Comparison of ENCODE assay signal across 8 cellular contexts in the genomic region with DNA sequence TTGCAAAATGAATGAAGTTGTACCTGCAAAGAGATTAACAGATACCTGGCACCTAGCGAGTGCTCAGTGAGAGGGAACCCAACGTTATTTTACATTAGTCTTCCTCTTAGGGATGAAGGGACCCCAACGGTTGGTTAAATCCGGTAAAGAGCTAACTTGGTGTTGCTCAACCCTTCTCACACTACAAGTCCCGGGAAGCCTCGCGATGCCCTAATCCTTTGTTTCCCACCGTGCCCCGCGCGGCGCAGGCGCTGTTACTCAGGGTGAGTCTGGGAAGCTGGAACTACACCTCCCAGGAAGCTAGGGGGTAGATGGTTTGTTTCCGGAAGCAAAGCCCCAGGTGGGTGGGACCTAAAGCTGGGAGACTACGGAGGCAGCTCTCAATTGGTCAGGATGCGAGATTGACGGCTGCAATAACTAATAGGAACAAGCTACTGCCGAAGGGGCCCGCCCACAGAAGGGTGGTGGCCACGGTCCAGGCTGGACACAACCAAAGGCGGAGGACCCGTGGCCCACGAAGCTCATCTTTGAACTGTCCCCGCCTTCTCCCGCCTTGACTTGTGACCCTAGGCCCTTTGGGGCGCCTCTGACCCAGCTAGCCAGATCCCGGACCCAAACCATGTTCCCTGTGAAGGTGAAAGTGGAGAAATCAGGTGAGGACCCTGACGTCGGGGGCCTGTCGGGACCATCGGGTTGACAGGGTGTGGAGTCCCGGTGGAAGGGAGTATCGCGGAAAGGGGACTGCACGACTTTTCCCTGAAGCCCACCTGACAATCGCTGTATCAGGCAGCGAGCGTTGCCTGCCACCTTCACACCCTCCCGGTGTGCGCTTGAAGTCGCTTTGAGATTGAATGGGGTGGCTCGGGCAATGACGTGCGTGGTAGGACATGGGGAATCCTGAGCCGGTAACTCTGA. TPM values are rescaled to one million over a fixed set of nuclear protein-coding genes. Genes with fewer than 3 reads are reported as not detected.
DNase-seq lines count a peak whose midpoint lies in the region; ATAC-seq and TF ChIP-seq lines count a peak whose summit lies in the region.

A gene with protein sequence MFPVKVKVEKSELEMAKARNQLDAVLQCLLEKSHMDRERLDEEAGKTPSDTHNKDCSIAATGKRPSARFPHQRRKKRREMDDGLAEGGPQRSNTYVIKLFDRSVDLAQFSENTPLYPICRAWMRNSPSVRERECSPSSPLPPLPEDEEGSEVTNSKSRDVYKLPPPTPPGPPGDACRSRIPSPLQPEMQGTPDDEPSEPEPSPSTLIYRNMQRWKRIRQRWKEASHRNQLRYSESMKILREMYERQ (plus strand): TSS at position 471 of the 915 bp plus-strand sequence. CDS start 149 bp downstream, at position 620.

- H3K79me2 ChIP-seq in DOHH2 (ENCODE audit: control insufficient read depth, low read length) = peaks cover 14% of the 10 kb centered on the region
- peaks cover 14% of the 10 kb centered on the region for H3K79me2 ChIP-seq in GM23338 (replicated peaks; ENCODE audit: insufficient read depth)
- H3K79me2 ChIP-seq in fibroblast of lung (ENCODE audit: control insufficient read depth, insufficient read depth, low read length) = peaks cover 24% of the 10 kb centered on the region

- H3K27me3 Mint-ChIP-seq in GM23338 (ENCODE audit: insufficient read depth, low read depth, poor library complexity) = peaks cover 7% of the 10 kb centered on the region
- H3K27me3 Mint-ChIP-seq in activated T-helper 17 cell treated with anti-CD3 and anti-CD28 coated beads, Interleukin-2, amount 50 U/mL, for 72 hours = no peaks in the 10 kb centered on the region
- peaks cover 0 to 2% (median 0%) of the 10 kb centered on the region in 5 donors for H3K27me3 Mint-ChIP-seq in naive thymus-derived CD4-positive, alpha-beta T cell
- H3K27me3 Mint-ChIP-seq in stimulated activated naive B cell treated with anti-CD40 and anti-IgM and Interleukin-4, amounts not matched to agents 10 μg/mL and 1 μg/mL and 100 μg/mL, for 72 hours = no peaks in the 10 kb centered on the region

- peaks cover 20% of the 10 kb centered on the region for H3K4me1 Mint-ChIP-seq in GM23338
- H3K4me1 Mint-ChIP-seq in activated T-helper 17 cell treated with anti-CD3 and anti-CD28 coated beads, Interleukin-2, amount 50 U/mL, for 72 hours = peaks cover 9% of the 10 kb centered on the region
- H3K4me1 Mint-ChIP-seq in naive thymus-derived CD4-positive, alpha-beta T cell = peaks cover 14 to 56% (median 43%) of the 10 kb centered on the region in 7 donors
- H3K4me1 Mint-ChIP-seq in stimulated activated naive B cell treated with anti-CD40 and anti-IgM and Interleukin-4, amounts not matched to agents 10 μg/mL and 1 μg/mL and 100 μg/mL, for 72 hours = peaks cover 22 to 51% of the 10 kb centered on the region in 2 donors

- peak within 1 kb of the TSS; percentile 96 for H3K27ac Mint-ChIP-seq in GM23338
- peak within 1 kb of the TSS; percentile 94 for H3K27ac Mint-ChIP-seq in activated T-helper 17 cell treated with anti-CD3 and anti-CD28 coated beads, Interleukin-2, amount 50 U/mL, for 72 hours
- peak within 1 kb of the TSS; percentile 89 to 97 (median 95) for H3K27ac Mint-ChIP-seq in naive thymus-derived CD4-positive, alpha-beta T cell
- peak within 1 kb of the TSS; percentile 97 for H3K27ac Mint-ChIP-seq in stimulated activated naive B cell treated with anti-CD40 and anti-IgM and Interleukin-4, amounts not matched to agents 10 μg/mL and 1 μg/mL and 100 μg/mL, for 72 hours

- H3K27me3 ChIP-seq in DOHH2 (ENCODE audit: control insufficient read depth, low read length) (no peaks in the 10 kb centered on the region), GM23338 (ENCODE audit: insufficient read depth) (no peaks in the 10 kb centered on the region), fibroblast of lung (ENCODE audit: control insufficient read depth, insufficient read depth, low read length) (no peaks in the 10 kb centered on the region)
- no peaks in the 10 kb centered on the region for H3K27me3 ChIP-seq in naive thymus-derived CD4-positive, alpha-beta T cell (ENCODE audit: control insufficient read depth in 2 of 2, insufficient read depth in 2 of 2, low read length in 2 of 2)

- DNase-seq in GM23338 (ENCODE audit: low spot score) (peak; percentile 100), LHCN-M2 (ENCODE audit: low read depth) (peak; percentile 99), RPMI8226 (peak; percentile 96), fibroblast of lung (ENCODE audit: low read depth in 2 of 2) (peak; percentile 98 to 100)
- DNase-seq in naive thymus-derived CD4-positive, alpha-beta T cell = peak; percentile 91 to 100 (median 99)
- peak; percentile 98 for DNase-seq in stimulated activated naive B cell treated with anti-CD40 and anti-IgM and Interleukin-4, amounts not matched to agents 10 μg/mL and 1 μg/mL and 100 μg/mL, for 72 hours

- peak; percentile 78 for ATAC-seq in GM23338
- peak; percentile 83 for ATAC-seq in activated T-helper 17 cell treated with anti-CD3 and anti-CD28 coated beads, Interleukin-2, amount 50 U/mL, for 72 hours (replicated peaks)
- peak; percentile 83 for ATAC-seq in naive thymus-derived CD4-positive, alpha-beta T cell
- ATAC-seq in stimulated activated naive B cell treated with anti-CD40 and anti-IgM and Interleukin-4, amounts not matched to agents 10 μg/mL and 1 μg/mL and 100 μg/mL, for 72 hours (replicated peaks) = peak; percentile 73 to 76

- peak within 1 kb of the TSS; percentile 97 for H3K4me3 Mint-ChIP-seq in GM23338
- H3K4me3 Mint-ChIP-seq in activated T-helper 17 cell treated with anti-CD3 and anti-CD28 coated beads, Interleukin-2, amount 50 U/mL, for 72 hours = peak within 1 kb of the TSS; percentile 95
- H3K4me3 Mint-ChIP-seq in naive thymus-derived CD4-positive, alpha-beta T cell = peak within 1 kb of the TSS; percentile 90 to 100 (median 98)
- H3K4me3 Mint-ChIP-seq in stimulated activated naive B cell treated with anti-CD40 and anti-IgM and Interleukin-4, amounts not matched to agents 10 μg/mL and 1 μg/mL and 100 μg/mL, for 72 hours = peak within 1 kb of the TSS; percentile 95 to 97

- H3K9me3 Mint-ChIP-seq in GM23338 = no peaks in the 10 kb centered on the region; the same call in 1 of the 3 replicates
- H3K9me3 Mint-ChIP-seq in activated T-helper 17 cell treated with anti-CD3 and anti-CD28 coated beads, Interleukin-2, amount 50 U/mL, for 72 hours = no peaks in the 10 kb centered on the region
- peaks cover 0 to 2% (median 0%) of the 10 kb centered on the region in 11 donors for H3K9me3 Mint-ChIP-seq in naive thymus-derived CD4-positive, alpha-beta T cell
- H3K9me3 Mint-ChIP-seq in stimulated activated naive B cell treated with anti-CD40 and anti-IgM and Interleukin-4, amounts not matched to agents 10 μg/mL and 1 μg/mL and 100 μg/mL, for 72 hours = peaks cover 0 to 1% of the 10 kb centered on the region in 2 donors

- H3K27ac ChIP-seq in DOHH2 (ENCODE audit: low read depth, low read length) = no peak within 1 kb of the TSS
- no peak within 1 kb of the TSS for H3K27ac ChIP-seq in GM23338 (ENCODE audit: low read depth)
- H3K27ac ChIP-seq in fibroblast of lung (ENCODE audit: insufficient read depth, low read length) = peak within 1 kb of the TSS; percentile 84
- peak within 1 kb of the TSS; percentile 85 for H3K27ac ChIP-seq in naive thymus-derived CD4-positive, alpha-beta T cell (ENCODE audit: low read depth, low read length)

- no peak for TF ChIP-seq CTCF in DOHH2 (IDR thresholded peaks at IDR 0.05; ENCODE audit: low read depth, low read length, poor library complexity, severe bottlenecking)
- TF ChIP-seq CTCF in GM23338 (conservative IDR thresholded peaks at IDR 0.05; ENCODE audit: low read depth in 2 of 2) = no peak
- no peak for TF ChIP-seq CTCF in fibroblast of lung (conservative IDR thresholded peaks at IDR 0.05 in 1 of 2, IDR thresholded peaks at IDR 0.05 in 1 of 2; ENCODE audit: low read depth in 1 of 2, low read length in 2 of 2)

- H3K9me2 ChIP-seq in DOHH2 (replicated peaks; ENCODE audit: control insufficient read depth, low read length) (no peaks in the 10 kb centered on the region), GM23338 (ENCODE audit: insufficient read depth) (no peaks in the 10 kb centered on the region)

- peak within 1 kb of the TSS; percentile 87 for H3K9ac ChIP-seq in fibroblast of lung (ENCODE audit: insufficient read depth, low read length)

- H3K4me2 ChIP-seq in DOHH2 (ENCODE audit: low read length) (peak within 1 kb of the TSS; percentile 72), GM23338 (peak within 1 kb of the TSS; percentile 74), fibroblast of lung (ENCODE audit: extremely low read depth, insufficient read depth, low read length) (peak within 1 kb of the TSS; percentile 98)

- H3K4me3 ChIP-seq in DOHH2 (ENCODE audit: low read length) (peak within 1 kb of the TSS; percentile 98), GM23338 (peak within 1 kb of the TSS; percentile 66), fibroblast of lung (replicated peaks in 1 of 4; ENCODE audit: control extremely low read depth in 1 of 4, insufficient read depth in 1 of 4, low read depth in 3 of 4, low read length in 4 of 4) (peak within 1 kb of the TSS; percentile 75 to 100 (median 96))
- peak within 1 kb of the TSS; percentile 95 for H3K4me3 ChIP-seq in naive thymus-derived CD4-positive, alpha-beta T cell (ENCODE audit: low read length)

- H2AFZ ChIP-seq in GM23338 = 0 out of 2 replicates have a peak within 1 kb of the TSS, but pooled peaks have one; percentile 23
- H2AFZ ChIP-seq in fibroblast of lung (ENCODE audit: low read length) = peak within 1 kb of the TSS; percentile 61

- H3F3A ChIP-seq in DOHH2 (ENCODE audit: control insufficient read depth, insufficient read depth) = no peaks in the 10 kb centered on the region
- H3F3A ChIP-seq in GM23338 (replicated peaks; ENCODE audit: low read depth) = no peaks in the 10 kb centered on the region

- POLR2A ChIA-PET in naive thymus-derived CD4-positive, alpha-beta T cell (lab: Charles Lee) = interaction anchor here (0.5 to 3.2 kb wide), 12 partner anchors 8 to 555 kb away, joined by 3 to 17 read pairs (median 4); a partner anchor contains a TSS

- CTCF ChIA-PET in naive thymus-derived CD4-positive, alpha-beta T cell (lab: Charles Lee) = interaction anchor here (0.9 to 1.3 kb wide), 3 partner anchors 11 to 55 kb away, joined by 3 to 4 read pairs (median 3); no protein-coding TSS in a partner anchor

- H3K4me1 ChIP-seq in DOHH2 (ENCODE audit: control insufficient read depth, low read length) (peaks cover 34% of the 10 kb centered on the region), GM23338 (ENCODE audit: insufficient read depth) (peaks cover 15% of the 10 kb centered on the region), fibroblast of lung (ENCODE audit: control insufficient read depth, extremely low read depth, insufficient read depth, low read length) (peaks cover 6% of the 10 kb centered on the region)
- peaks cover 28 to 30% of the 10 kb centered on the region in 2 donors for H3K4me1 ChIP-seq in naive thymus-derived CD4-positive, alpha-beta T cell (ENCODE audit: control insufficient read depth in 2 of 2, insufficient read depth in 2 of 2, low read length in 2 of 2)

- intact Hi-C loops in naive thymus-derived CD4-positive, alpha-beta T cell (cut with micrococcal nuclease) = loop anchor here (1.0 to 10.0 kb wide), 11 partner anchors 8 to 1071 kb away; a partner anchor contains a TSS

- H3K36me3 Mint-ChIP-seq in GM23338 (ENCODE audit: low read depth) = peaks cover 2% of the 10 kb centered on the region; the same call in 2 of the 3 replicates
- H3K36me3 Mint-ChIP-seq in activated T-helper 17 cell treated with anti-CD3 and anti-CD28 coated beads, Interleukin-2, amount 50 U/mL, for 72 hours (ENCODE audit: low read depth) = peaks cover 17% of the 10 kb centered on the region
- H3K36me3 Mint-ChIP-seq in naive thymus-derived CD4-positive, alpha-beta T cell = peaks cover 0 to 4% (median 2%) of the 10 kb centered on the region in 5 donors
- peaks cover 19 to 36% of the 10 kb centered on the region in 2 donors for H3K36me3 Mint-ChIP-seq in stimulated activated naive B cell treated with anti-CD40 and anti-IgM and Interleukin-4, amounts not matched to agents 10 μg/mL and 1 μg/mL and 100 μg/mL, for 72 hours

- H3K36me3 ChIP-seq in DOHH2 (ENCODE audit: control insufficient read depth, low read length) (peaks cover 8% of the 10 kb centered on the region; the same call in 1 of the 2 replicates), GM23338 (ENCODE audit: insufficient read depth) (no peaks in the 10 kb centered on the region), fibroblast of lung (ENCODE audit: control insufficient read depth, insufficient read depth, low read length) (peaks cover 14% of the 10 kb centered on the region)
- H3K36me3 ChIP-seq in naive thymus-derived CD4-positive, alpha-beta T cell (ENCODE audit: control insufficient read depth in 2 of 3, insufficient read depth in 3 of 3, low read length in 3 of 3) = peaks cover 0 to 23% (median 0%) of the 10 kb centered on the region in 3 experiments

- peaks cover 5% of the 10 kb centered on the region; the same call in 1 of the 2 replicates for H3K9me3 ChIP-seq in DOHH2 (ENCODE audit: control insufficient read depth, insufficient read depth, low read length)
- no peaks in the 10 kb centered on the region for H3K9me3 ChIP-seq in fibroblast of lung (ENCODE audit: control insufficient read depth, insufficient read depth, low read depth, low read length)
- H3K9me3 ChIP-seq in naive thymus-derived CD4-positive, alpha-beta T cell (ENCODE audit: control insufficient read depth in 2 of 3, low read length in 3 of 3) = no peaks in the 10 kb centered on the region

- H4K20me1 ChIP-seq in DOHH2 (ENCODE audit: control insufficient read depth, insufficient read depth, low read depth, low read length) = no peaks in the 10 kb centered on the region
- H4K20me1 ChIP-seq in GM23338 (replicated peaks; ENCODE audit: insufficient read depth) = no peaks in the 10 kb centered on the region
- no peaks in the 10 kb centered on the region for H4K20me1 ChIP-seq in fibroblast of lung (ENCODE audit: control insufficient read depth, extremely low read depth, insufficient read depth, low read length)

RNA-seq across cellular contexts. Expression of the gene that starts here (rescaled TPM):
- total RNA-seq in GM23338 (2014; rRNA removed; shearing (Covaris generic)) = 6.8 and 7.1 TPM in 2 replicates
- polyA plus RNA-seq in GM23338 (2016; fragmentation: Nextera tagmentation; extraction: Ambion mirVana) = 4.3 and 8.3 TPM in 2 replicates
- 16.9 and 18.7 TPM in 2 replicates for total RNA-seq in LHCN-M2 (2014; rRNA removed)
- polyA plus RNA-seq in LHCN-M2 (2012) = 15.0 TPM
- 10 to 100 TPM; 11.0 to 20.1 TPM for total RNA-seq in activated T-helper 17 cell treated with anti-CD3 and anti-CD28 coated beads, Interleukin-2, amount 50 U/mL, for 72 hours
- 6.4 and 10.0 TPM in 2 replicates for total RNA-seq in fibroblast of lung
- polyA plus RNA-seq in fibroblast of lung = 8.5 and 10.3 TPM in 2 replicates
- 13.8 and 14.6 TPM in 2 replicates for polyA plus RNA-seq in fibroblast of lung (2012)
- 6.5 and 22.3 TPM in 2 replicates for polyA minus RNA-seq in fibroblast of lung (ENCODE audit: low replicate concordance)
- total RNA-seq in naive thymus-derived CD4-positive, alpha-beta T cell = 10 to 100 TPM in 4 of 5 experiments, 1 to 10 TPM in 1; 7.9 to 33.1 (median 18.9) TPM
- 10 to 100 TPM in 1 of 2 donors, 1 to 10 TPM in 1; 6.7 to 20.6 TPM for polyA plus RNA-seq in naive thymus-derived CD4-positive, alpha-beta T cell

Comparison
In these comparisons a context has a peak if more than half of its experiments do, and no peak if none do; other contexts are left out.
1. H3K27ac ChIP-seq: peak in fibroblast of lung (single experiment) and naive thymus-derived CD4-positive, alpha-beta T cell (single experiment); none in DOHH2 (single experiment) and GM23338 (single experiment).
2. Peak in every context shown above with its lines, with median percentiles within 50 percentile points of each other: H3K4me2 ChIP-seq, H3K4me3 ChIP-seq, ATAC-seq, DNase-seq, H3K27ac Mint-ChIP-seq and H3K4me3 Mint-ChIP-seq.